In genomic region chr12:92061061-92061460, GRCh38 we compare ENCODE assay signal across 20 cellular contexts.
DNase-seq lines count a peak whose midpoint lies in the region; ATAC-seq and TF ChIP-seq lines count a peak whose summit lies in the region.
"Had no signal": no experiment of that assay in that cellular context is flagged by ENCODE, and none has a peak within 500 bp of the region (broad histone marks: within the 10 kb centered on the region; RNA-seq: fewer than 3 reads in every experiment).

No MANE protein-coding gene starts in this region.

- BruUV-seq in Panc1 (replicated peaks; lab: Mats Ljungman, UMichigan): no TSS peak

- no peak for TF ChIP-seq CTCF in Panc1 (IDR thresholded peaks at IDR 0.05)

- POLR2A ChIA-PET in Panc1 (lab: Charles Lee): interaction anchor here (0.6 kb wide), 1 partner anchor 33 kb away, joined by 4 read pairs; no protein-coding TSS in a partner anchor

- CTCF ChIA-PET in Panc1 (lab: Charles Lee): no interaction called here

- no peaks in the 10 kb centered on the region for H3K27me3 Mint-ChIP-seq in activated naive CD8-positive, alpha-beta T cell treated with anti-CD3 and anti-CD28 coated beads, Interleukin-2, amount 50 U/mL, for 24 hours
- no peaks in the 10 kb centered on the region for H3K27me3 Mint-ChIP-seq in activated naive CD8-positive, alpha-beta T cell treated with anti-CD3 and anti-CD28 coated beads for 36 hours
- no peaks in the 10 kb centered on the region for H3K27me3 Mint-ChIP-seq in T-helper 2 cell treated with Interferon-gamma antibody and Interleukin-4, amounts not matched to agents 5 μg/mL and 100 μg/mL, for 36 hours (ENCODE audit: low read depth)
- H3K27me3 Mint-ChIP-seq: IgD-negative memory B cell had no signal

- in situ Hi-C loops in Panc1 (cut with HindIII; ENCODE audit: low pct_unique_long_range_greater_than_20kb, low sequenced_read_pairs): no loop called here

- peaks cover 25% of the 10 kb centered on the region for H3K36me3 Mint-ChIP-seq in activated naive CD8-positive, alpha-beta T cell treated with anti-CD3 and anti-CD28 coated beads, Interleukin-2, amount 50 U/mL, for 24 hours (ENCODE audit: low read depth)
- H3K36me3 Mint-ChIP-seq in activated naive CD8-positive, alpha-beta T cell treated with anti-CD3 and anti-CD28 coated beads for 36 hours: peaks cover 47% of the 10 kb centered on the region
- H3K36me3 Mint-ChIP-seq in T-helper 2 cell treated with Interferon-gamma antibody and Interleukin-4, amounts not matched to agents 5 μg/mL and 100 μg/mL, for 36 hours (ENCODE audit: low read depth): peaks cover 12% of the 10 kb centered on the region
- H3K36me3 Mint-ChIP-seq: IgD-negative memory B cell had no signal

- DNase-seq in SIG-M5 treated with dmso at 0.1 percent for 504 hours (lab: John Stamatoyannopoulos, UW; ENCODE audit: unreplicated experiment): peak; percentile 21
- DNase-seq in SIG-M5 (lab: John Stamatoyannopoulos, UW): no peak
- DNase-seq in activated naive CD8-positive, alpha-beta T cell treated with anti-CD3 and anti-CD28 coated beads, Interleukin-2, amount 50 U/mL, for 24 hours: no peak
- no peak for DNase-seq in activated naive CD8-positive, alpha-beta T cell treated with anti-CD3 and anti-CD28 coated beads for 36 hours
- no peak for DNase-seq in Panc1 (ENCODE audit: low read depth, low spot score)
- DNase-seq in NCI-H1092 (lab: John Stamatoyannopoulos, UW): no peak
- DNase-seq in T-helper 2 cell treated with Interferon-gamma antibody and Interleukin-4, amounts not matched to agents 5 μg/mL and 100 μg/mL, for 36 hours (ENCODE audit: low spot score): no peak
- DNase-seq in middle frontal gyrus (ENCODE audit: extremely low spot score, low spot score): no peak
- DNase-seq: BE2C, DND-41, GM23248, HCEC 1CT, Kasumi-1, NCI-H1436, NCI-H2029, NCI-H2171, NCI-H446, PC-3 had no signal

- H3K27ac ChIP-seq in Panc1 (ENCODE audit: low read length): 0 out of 2 replicates have a peak overlapping the region, but pooled peaks have one; percentile 7
- H3K27ac ChIP-seq: 22Rv1 had no signal

- H3K27ac Mint-ChIP-seq in activated naive CD8-positive, alpha-beta T cell treated with anti-CD3 and anti-CD28 coated beads, Interleukin-2, amount 50 U/mL, for 24 hours: peak overlapping the region; percentile 52
- H3K27ac Mint-ChIP-seq in activated naive CD8-positive, alpha-beta T cell treated with anti-CD3 and anti-CD28 coated beads for 36 hours: no peak overlapping the region
- no peak overlapping the region for H3K27ac Mint-ChIP-seq in T-helper 2 cell treated with Interferon-gamma antibody and Interleukin-4, amounts not matched to agents 5 μg/mL and 100 μg/mL, for 36 hours

- H3K4me1 Mint-ChIP-seq in activated naive CD8-positive, alpha-beta T cell treated with anti-CD3 and anti-CD28 coated beads, Interleukin-2, amount 50 U/mL, for 24 hours: peaks cover 91% of the 10 kb centered on the region
- H3K4me1 Mint-ChIP-seq in activated naive CD8-positive, alpha-beta T cell treated with anti-CD3 and anti-CD28 coated beads for 36 hours: peaks cover 83% of the 10 kb centered on the region
- peaks cover 56% of the 10 kb centered on the region for H3K4me1 Mint-ChIP-seq in T-helper 2 cell treated with Interferon-gamma antibody and Interleukin-4, amounts not matched to agents 5 μg/mL and 100 μg/mL, for 36 hours (ENCODE audit: low read depth)

- ATAC-seq in activated naive CD8-positive, alpha-beta T cell treated with anti-CD3 and anti-CD28 coated beads, Interleukin-2, amount 50 U/mL, for 24 hours: no peak
- ATAC-seq in Panc1: no peak
- ATAC-seq: PC-3 had no signal

- no peak overlapping the region for H3K4me3 ChIP-seq in Panc1 (ENCODE audit: low read depth in 2 of 2, low read length in 2 of 2)
- H3K4me3 ChIP-seq: GM23248 had no signal

- H3K9me3 Mint-ChIP-seq in activated naive CD8-positive, alpha-beta T cell treated with anti-CD3 and anti-CD28 coated beads, Interleukin-2, amount 50 U/mL, for 24 hours: peaks cover 17% of the 10 kb centered on the region
- H3K9me3 Mint-ChIP-seq in activated naive CD8-positive, alpha-beta T cell treated with anti-CD3 and anti-CD28 coated beads for 36 hours: peaks cover 25% of the 10 kb centered on the region
- peaks cover 20% of the 10 kb centered on the region for H3K9me3 Mint-ChIP-seq in T-helper 2 cell treated with Interferon-gamma antibody and Interleukin-4, amounts not matched to agents 5 μg/mL and 100 μg/mL, for 36 hours

- intact Hi-C loops in Panc1 (cut with micrococcal nuclease; ENCODE audit: unreplicated experiment): no loop called here

- no peaks in the 10 kb centered on the region for H3K27me3 ChIP-seq in Panc1 (ENCODE audit: control insufficient read depth, insufficient read depth, low read length)
- H3K27me3 ChIP-seq: BE2C had no signal

- H3K36me3 ChIP-seq in Panc1 (ENCODE audit: control insufficient read depth, insufficient read depth, low read length): no peaks in the 10 kb centered on the region
- H3K36me3 ChIP-seq: BE2C had no signal

- peak overlapping the region; percentile 11 for H3K4me3 Mint-ChIP-seq in activated naive CD8-positive, alpha-beta T cell treated with anti-CD3 and anti-CD28 coated beads, Interleukin-2, amount 50 U/mL, for 24 hours
- no peak overlapping the region for H3K4me3 Mint-ChIP-seq in activated naive CD8-positive, alpha-beta T cell treated with anti-CD3 and anti-CD28 coated beads for 36 hours
- H3K4me3 Mint-ChIP-seq in T-helper 2 cell treated with Interferon-gamma antibody and Interleukin-4, amounts not matched to agents 5 μg/mL and 100 μg/mL, for 36 hours: no peak overlapping the region

- peaks cover 29% of the 10 kb centered on the region for H3K4me1 ChIP-seq in Panc1 (ENCODE audit: control insufficient read depth, insufficient read depth, low read length)

- H3K9me3 ChIP-seq in Panc1 (ENCODE audit: control insufficient read depth, insufficient read depth, low read depth, low read length): no peaks in the 10 kb centered on the region
- H3K9me3 ChIP-seq: BE2C had no signal
